In the genomic region with DNA sequence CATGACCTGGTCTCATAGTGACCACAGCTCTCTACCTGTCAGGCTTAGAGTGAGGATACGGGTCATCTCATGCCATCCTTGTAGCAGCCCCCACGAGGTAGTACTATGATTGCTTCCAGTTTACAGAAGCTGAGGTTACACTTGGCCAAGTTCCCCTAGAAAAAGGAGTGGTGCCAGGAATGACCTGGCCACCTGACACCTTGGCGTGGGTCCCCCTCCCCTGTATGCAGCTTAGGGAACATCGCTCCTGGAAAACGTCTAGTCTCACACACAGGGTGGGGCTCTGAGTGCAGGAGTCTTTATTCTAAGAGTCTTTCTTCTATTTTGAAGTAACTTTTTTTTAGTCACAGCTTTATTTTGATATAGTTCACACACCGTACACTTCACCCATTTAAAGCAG, we compare ENCODE assay signal across 20 cellular contexts. TPM values are rescaled to one million over a fixed set of nuclear protein-coding genes. Genes with fewer than 3 reads are reported as not detected.
DNase-seq lines count a peak whose midpoint lies in the region; ATAC-seq, FAIRE-seq and TF ChIP-seq lines count a peak whose summit lies in the region.
"Had no signal": no experiment of that assay in that cellular context is flagged by ENCODE, and none has a peak within 500 bp of the region (broad histone marks: within the 10 kb centered on the region; RNA-seq: fewer than 3 reads in every experiment).

No MANE protein-coding gene starts in this region.

- ATAC-seq in Right ventricle myocardium inferior (no peak), left ventricle myocardium superior (no peak), lower lobe of right lung (no peak)
- ATAC-seq: CD8-positive, alpha-beta T cell had no signal

- no peak for TF ChIP-seq EP300 in sigmoid colon (IDR thresholded peaks at IDR 0.05)

- H3K36me3 Mint-ChIP-seq in endodermal cell (ENCODE audit: low read depth): no peaks in the 10 kb centered on the region
- H3K36me3 Mint-ChIP-seq: CD8-positive, alpha-beta T cell had no signal

- H3K9me3 ChIP-seq in endodermal cell (ENCODE audit: control insufficient read depth, low read length): no peaks in the 10 kb centered on the region
- H3K9me3 ChIP-seq in sigmoid colon: no peaks in the 10 kb centered on the region
- no peaks in the 10 kb centered on the region for H3K9me3 ChIP-seq in lower lobe of right lung

- DNase-seq in Right ventricle myocardium inferior (ENCODE audit: missing footprints): peak; percentile 4
- DNase-seq in left ventricle myocardium superior: no peak
- DNase-seq in D721Med (ENCODE audit: insufficient read length, low spot score): peak; percentile 7
- DNase-seq in endodermal cell: peak; percentile 30
- DNase-seq in sigmoid colon: peak; percentile 22
- DNase-seq in NK-92 (lab: John Stamatoyannopoulos, UW; ENCODE audit: unreplicated experiment): no peak
- DNase-seq in lower lobe of right lung: no peak
- no peak for DNase-seq in cortex of kidney (lab: John Stamatoyannopoulos, UW)
- DNase-seq: 8988T; ACHN; CD8-positive, alpha-beta T cell; COR-L47; DND-41; GDM1; GOT3; HCEC 1CT; HFFc6 had no signal

- no peak overlapping the region for H3K4me3 Mint-ChIP-seq in endodermal cell
- H3K4me3 Mint-ChIP-seq: CD8-positive, alpha-beta T cell; HFFc6 had no signal

- H3K27me3 Mint-ChIP-seq in endodermal cell (ENCODE audit: insufficient read depth): peaks cover 3% of the 10 kb centered on the region

- no peak overlapping the region for H3K27ac ChIP-seq in endodermal cell (ENCODE audit: low read depth, low read length)
- H3K27ac ChIP-seq in sigmoid colon: no peak overlapping the region
- no peak overlapping the region for H3K27ac ChIP-seq in lower lobe of right lung
- H3K27ac ChIP-seq: C4-2B, HL-60 had no signal

- TF ChIP-seq CTCF in D721Med (IDR thresholded peaks at IDR 0.05; ENCODE audit: insufficient read depth, missing control alignments): no peak
- no peak for TF ChIP-seq CTCF in endodermal cell (conservative IDR thresholded peaks at IDR 0.05)
- no peak for TF ChIP-seq CTCF in sigmoid colon (IDR thresholded peaks at IDR 0.05)
- TF ChIP-seq CTCF in lower lobe of right lung (IDR thresholded peaks at IDR 0.05): no peak

- H3K4me3 ChIP-seq in endodermal cell (ENCODE audit: low read length) (no peak overlapping the region), sigmoid colon (no peak overlapping the region), lower lobe of right lung (no peak overlapping the region)

- no peaks in the 10 kb centered on the region for H3K4me1 Mint-ChIP-seq in endodermal cell

- 83 to 91% methylated on average over 5 of the region's 6 CpGs for WGBS in endodermal cell (ENCODE audit: insufficient coverage in 1 of 2, insufficient read length in 1 of 2), 2 experiments
- WGBS in sigmoid colon, 2 donors: 42 to 73% methylated on average over 6 of the region's 6 CpGs

- H3K27me3 ChIP-seq in endodermal cell (ENCODE audit: control insufficient read depth, insufficient read depth, low read length, poor library complexity, severe bottlenecking) (no peaks in the 10 kb centered on the region), sigmoid colon (no peaks in the 10 kb centered on the region), lower lobe of right lung (ENCODE audit: low read depth) (no peaks in the 10 kb centered on the region)

- H3K9ac ChIP-seq in endodermal cell (ENCODE audit: extremely low read depth, low read length, poor library complexity, severe bottlenecking): no peak overlapping the region

- intact Hi-C loops in Right ventricle myocardium inferior (cut with DNase I): no loop called here
- intact Hi-C loops in left ventricle myocardium superior (cut with micrococcal nuclease): no loop called here
- intact Hi-C loops in sigmoid colon (cut with DNase I): no loop called here
- intact Hi-C loops in lower lobe of right lung (cut with DNase I): no loop called here

- no peaks in the 10 kb centered on the region for H3K9me3 Mint-ChIP-seq in endodermal cell
- H3K9me3 Mint-ChIP-seq: CD8-positive, alpha-beta T cell; HFFc6 had no signal

- FAIRE-seq in D721Med (lab: Jason Lieb, UNC): no peak
- FAIRE-seq: GM12892 had no signal

- H3K27ac Mint-ChIP-seq in endodermal cell: no peak overlapping the region
- H3K27ac Mint-ChIP-seq: CD8-positive, alpha-beta T cell; HFFc6 had no signal

- H3K36me3 ChIP-seq in endodermal cell (ENCODE audit: control insufficient read depth, insufficient read depth, low read length): no peaks in the 10 kb centered on the region
- no peaks in the 10 kb centered on the region for H3K36me3 ChIP-seq in sigmoid colon
- no peaks in the 10 kb centered on the region for H3K36me3 ChIP-seq in lower lobe of right lung

- H3K4me1 ChIP-seq in endodermal cell (ENCODE audit: control insufficient read depth, insufficient read depth, low read length): no peaks in the 10 kb centered on the region
- no peaks in the 10 kb centered on the region for H3K4me1 ChIP-seq in sigmoid colon
- no peaks in the 10 kb centered on the region for H3K4me1 ChIP-seq in lower lobe of right lung

- no peak for TF ChIP-seq POLR2A in sigmoid colon (IDR thresholded peaks at IDR 0.05)

RNA-seq across cellular contexts. Expression of a gene that starts 14.8 kb away (rescaled TPM):
- total RNA-seq in Right ventricle myocardium inferior: 16.1 TPM
- 7.2 TPM for total RNA-seq in left ventricle myocardium superior
- total RNA-seq in endodermal cell: under 1 TPM in 1 of 2 donors, not detected in 1; 0.84 TPM
- 13.3 TPM for polyA plus RNA-seq in endodermal cell (2013, experiment 1 of 2)
- 7.0 TPM for polyA plus RNA-seq in endodermal cell (2013, experiment 2 of 2)
- total RNA-seq in sigmoid colon: 1 to 10 TPM in 2 of 4 donors, not detected in 2; 1.9 to 5.6 TPM
- 1 to 10 TPM in 1 of 3 donors, under 1 TPM in 1, not detected in 1; 0.60 to 2.8 TPM for polyA plus RNA-seq in sigmoid colon
- total RNA-seq in lower lobe of right lung: not detected
- total RNA-seq: HFFc6 had no signal

RNA-seq across cellular contexts. Expression of a gene that starts 50.1 kb away (rescaled TPM):
- total RNA-seq in Right ventricle myocardium inferior: 16.9 TPM
- 19.6 TPM for total RNA-seq in left ventricle myocardium superior
- 10 to 100 TPM; 39.5 to 42.4 TPM for total RNA-seq in endodermal cell
- 28.4 TPM for polyA plus RNA-seq in endodermal cell (2013, experiment 1 of 2)
- polyA plus RNA-seq in endodermal cell (2013, experiment 2 of 2): 24.8 TPM
- 10 to 100 TPM; 22.5 to 37.9 (median 30.8) TPM for total RNA-seq in sigmoid colon
- polyA plus RNA-seq in sigmoid colon: 10 to 100 TPM in 1 of 3 donors, 1 to 10 TPM in 2; 8.8 to 17.5 (median 9.0) TPM
- total RNA-seq in lower lobe of right lung: 34.4 TPM

Comparison
In these comparisons a context has a peak if more than half of its experiments do, and no peak if none do; other contexts are left out.
1. DNase-seq: peak in Right ventricle myocardium inferior (single experiment), D721Med (single experiment), endodermal cell (single experiment) and sigmoid colon (single experiment); none in left ventricle myocardium superior (single experiment), NK-92 (single experiment), lower lobe of right lung (single experiment) and cortex of kidney (single experiment).